ENCODE assay signal across 17 cellular contexts in the genomic region with DNA sequence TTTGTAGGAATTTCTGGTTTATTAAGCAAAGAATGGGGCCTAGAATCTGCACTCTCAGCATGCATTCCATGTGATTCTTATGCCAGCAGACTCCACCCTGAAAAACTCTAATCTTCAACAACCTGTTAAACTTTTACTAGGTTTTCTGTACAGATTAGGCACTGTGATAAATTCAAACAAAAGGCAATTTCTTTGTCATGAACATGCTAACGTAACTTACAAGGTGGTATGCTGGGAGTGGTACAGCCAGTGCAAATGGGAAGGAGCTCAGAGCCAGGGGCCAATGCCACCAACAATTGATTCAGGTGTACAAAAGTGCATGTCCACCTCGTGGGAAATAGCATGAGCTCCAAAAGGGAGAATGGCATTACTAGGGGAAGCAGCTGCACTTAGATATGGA.
"Had no signal": no experiment of that assay in that cellular context is flagged by ENCODE, and none has a peak within 500 bp of the region (broad histone marks: within the 10 kb centered on the region; RNA-seq: fewer than 3 reads in every experiment).

No MANE protein-coding gene starts in this region.

- H3K4me2 ChIP-seq: neural progenitor cell had no signal

- H3K4me3 ChIP-seq: cardiac muscle cell, neural progenitor cell had no signal

- FAIRE-seq: astrocyte, colon had no signal

- H3K9ac ChIP-seq: neural progenitor cell, parathyroid adenoma had no signal

- ATAC-seq: activated CD4-positive, alpha-beta T cell treated with anti-CD3 and anti-CD28 coated beads for 36 hours; esophagus mucosa had no signal

- H3K36me3 ChIP-seq: cardiac muscle cell, neural progenitor cell had no signal

- H3K4me1 Mint-ChIP-seq: activated CD4-positive, alpha-beta memory T cell treated with anti-CD3 and anti-CD28 coated beads, Interleukin-2, amount 10 ng/mL, durations not matched to agents 7 days and 5 days; activated CD4-positive, alpha-beta T cell treated with anti-CD3 and anti-CD28 coated beads for 36 hours had no signal

- H3K27me3 Mint-ChIP-seq: activated CD4-positive, alpha-beta T cell treated with anti-CD3 and anti-CD28 coated beads for 36 hours; activated T-cell treated with anti-CD3 and anti-CD28 coated beads, Interleukin-2, amount 50 U/mL, for 24 hours had no signal

- H3K4me3 Mint-ChIP-seq: activated CD4-positive, alpha-beta memory T cell treated with anti-CD3 and anti-CD28 coated beads, Interleukin-2, amount 10 ng/mL, durations not matched to agents 7 days and 5 days; activated CD4-positive, alpha-beta T cell treated with anti-CD3 and anti-CD28 coated beads for 36 hours; activated T-cell treated with anti-CD3 and anti-CD28 coated beads, Interleukin-2, amount 50 U/mL, for 24 hours; neural progenitor cell; T-helper 1 cell treated with Interleukin-12 subunit alpha and Interleukin-12 subunit beta and Interleukin-4 antibody, amounts not matched to agents 30 μg/mL and 1 μg/mL, for 36 hours had no signal

- H3K9me3 Mint-ChIP-seq: activated T-cell treated with anti-CD3 and anti-CD28 coated beads, Interleukin-2, amount 50 U/mL, for 24 hours had no signal

- H3K27ac ChIP-seq: cardiac muscle cell, neural progenitor cell, parathyroid adenoma had no signal

- H3K4me1 ChIP-seq: parathyroid adenoma had no signal

- H3K27me3 ChIP-seq: cardiac muscle cell, neural progenitor cell had no signal

- H2AFZ ChIP-seq: neural progenitor cell, parathyroid adenoma had no signal

- H3K27ac Mint-ChIP-seq: activated CD4-positive, alpha-beta memory T cell treated with anti-CD3 and anti-CD28 coated beads, Interleukin-2, amount 10 ng/mL, durations not matched to agents 7 days and 5 days; activated CD4-positive, alpha-beta T cell treated with anti-CD3 and anti-CD28 coated beads for 36 hours; activated T-cell treated with anti-CD3 and anti-CD28 coated beads, Interleukin-2, amount 50 U/mL, for 24 hours; neural progenitor cell; T-helper 1 cell treated with Interleukin-12 subunit alpha and Interleukin-12 subunit beta and Interleukin-4 antibody, amounts not matched to agents 30 μg/mL and 1 μg/mL, for 36 hours had no signal

- H3K36me3 Mint-ChIP-seq: neural progenitor cell had no signal

- DNase-seq: activated CD4-positive, alpha-beta memory T cell treated with anti-CD3 and anti-CD28 coated beads, Interleukin-2, amount 10 ng/mL, durations not matched to agents 7 days and 5 days; activated CD4-positive, alpha-beta T cell treated with anti-CD3 and anti-CD28 coated beads for 36 hours; activated effector memory CD4-positive, alpha-beta T cell treated with Interleukin-2 at 50 U/mL for 16 hours; activated naive CD4-positive, alpha-beta T cell treated with anti-CD3 and anti-CD28 coated beads, Interleukin-2, amount 50 U/mL, for 16 hours; activated T-cell treated with anti-CD3 and anti-CD28 coated beads, Interleukin-2, amount 50 U/mL, for 24 hours; retina; stimulated activated CD4-positive, alpha-beta T cell treated with anti-CD3 and anti-CD28 coated beads, Interleukin-15, amount 100 ng/mL, for 24 hours; stimulated activated CD4-positive, alpha-beta T cell treated with anti-CD3 and anti-CD28 coated beads, Interleukin-4, amount 100 ng/mL, for 24 hours; stimulated activated naive CD4-positive, alpha-beta T cell treated with Interleukin-2 at 50 U/mL for 16 hours; trophoblast cell had no signal
